Comparison of ENCODE assay signal across 16 cellular contexts in genomic region chr15:91237493-91237892, GRCh38.
DNase-seq lines count a peak whose midpoint lies in the region; ATAC-seq lines count a peak whose summit lies in the region.
"Had no signal": no experiment of that assay in that cellular context is flagged by ENCODE, and none has a peak within 500 bp of the region (broad histone marks: within the 10 kb centered on the region; RNA-seq: fewer than 3 reads in every experiment).

No MANE protein-coding gene starts in this region.

- ATAC-seq in Right ventricle myocardium superior (ENCODE audit: poor library complexity) (peak; percentile 48), right cardiac atrium (no peak), HG03460 (IDR thresholded peaks at IDR 0.05; ENCODE audit: unreplicated experiment) (no peak), GM21576 (IDR thresholded peaks at IDR 0.05; ENCODE audit: unreplicated experiment) (no peak)
- ATAC-seq: CD8-positive, alpha-beta T cell; GM23338 had no signal

- H3K27me3 ChIP-seq in right cardiac atrium (ENCODE audit: control insufficient read depth, insufficient read depth) = no peaks in the 10 kb centered on the region
- H3K27me3 ChIP-seq: BLaER1 treated with 17β-estradiol and CSF1 and Interleukin-3, amounts not matched to agents 10 nM and 100 nM had no signal

- no peak overlapping the region for H3K4me3 ChIP-seq in right cardiac atrium (ENCODE audit: low read length)
- H3K4me3 ChIP-seq: GM23338 had no signal

- H3K27me3 Mint-ChIP-seq in dendritic cell treated with granulocyte-macrophage colony-stimulating factor and Interleukin-4, amounts not matched to agents 40 ng/mL and 50 ng/mL, for 4 days = peaks cover 9% of the 10 kb centered on the region

- no peak overlapping the region for H3K27ac ChIP-seq in right cardiac atrium (ENCODE audit: low read length)
- H3K27ac ChIP-seq: 22Rv1 had no signal

- H3K4me1 ChIP-seq in right cardiac atrium (ENCODE audit: control insufficient read depth, insufficient read depth, low read length) = no peaks in the 10 kb centered on the region
- H3K4me1 ChIP-seq: Caco-2 had no signal

- no peaks in the 10 kb centered on the region for H3K36me3 Mint-ChIP-seq in dendritic cell treated with granulocyte-macrophage colony-stimulating factor and Interleukin-4, amounts not matched to agents 40 ng/mL and 50 ng/mL, for 4 days (ENCODE audit: low read depth)
- H3K36me3 Mint-ChIP-seq: CD8-positive, alpha-beta T cell had no signal

- no peak overlapping the region for H3K4me3 Mint-ChIP-seq in dendritic cell treated with granulocyte-macrophage colony-stimulating factor and Interleukin-4, amounts not matched to agents 40 ng/mL and 50 ng/mL, for 4 days
- H3K4me3 Mint-ChIP-seq: B cell; CD8-positive, alpha-beta T cell; GM23338 had no signal

- intact Hi-C loops in Right ventricle myocardium superior (cut with DNase I) (no loop called here), right cardiac atrium (cut with DNase I) (no loop called here)
- intact Hi-C loops in dendritic cell treated with granulocyte-macrophage colony-stimulating factor and Interleukin-4, amounts not matched to agents 40 ng/mL and 50 ng/mL, for 4 days (cut with micrococcal nuclease) = no loop called here

- H3K27ac Mint-ChIP-seq in dendritic cell treated with granulocyte-macrophage colony-stimulating factor and Interleukin-4, amounts not matched to agents 40 ng/mL and 50 ng/mL, for 4 days = peak overlapping the region; percentile 50
- H3K27ac Mint-ChIP-seq: B cell; CD8-positive, alpha-beta T cell; GM23338 had no signal

- 61% methylated on average over 5 of the region's 5 CpGs for WGBS in right cardiac atrium

- H3K9me3 Mint-ChIP-seq in dendritic cell treated with granulocyte-macrophage colony-stimulating factor and Interleukin-4, amounts not matched to agents 40 ng/mL and 50 ng/mL, for 4 days = no peaks in the 10 kb centered on the region
- H3K9me3 Mint-ChIP-seq: GM23338 had no signal

- DNase-seq in Right ventricle myocardium superior = no peak
- no peak for DNase-seq in right cardiac atrium
- DNase-seq in G401 (ENCODE audit: low spot score) = peak; percentile 50
- peak; percentile 35 for DNase-seq in superior temporal gyrus (ENCODE audit: extremely low spot score)
- DNase-seq: Caco-2; CD8-positive, alpha-beta T cell; GDM1; HCEC 1CT; IMR-90 had no signal

- no peaks in the 10 kb centered on the region for H3K9me3 ChIP-seq in right cardiac atrium (ENCODE audit: control insufficient read depth, low read length)
- H3K9me3 ChIP-seq: Caco-2 had no signal

- in situ Hi-C loops in G401 (cut with HindIII; ENCODE audit: low sequenced_read_pairs) = no loop called here

- peaks cover 27% of the 10 kb centered on the region for H3K4me1 Mint-ChIP-seq in dendritic cell treated with granulocyte-macrophage colony-stimulating factor and Interleukin-4, amounts not matched to agents 40 ng/mL and 50 ng/mL, for 4 days (ENCODE audit: low read depth)
- H3K4me1 Mint-ChIP-seq: B cell, GM23338 had no signal

Comparison
In these comparisons a context has a peak if more than half of its experiments do, and no peak if none do; other contexts are left out.
1. DNase-seq: peak in G401 (single experiment) and superior temporal gyrus (single experiment); none in Right ventricle myocardium superior (single experiment) and right cardiac atrium (0 of 3).